ENCODE assay signal across 23 cellular contexts in the genomic region with DNA sequence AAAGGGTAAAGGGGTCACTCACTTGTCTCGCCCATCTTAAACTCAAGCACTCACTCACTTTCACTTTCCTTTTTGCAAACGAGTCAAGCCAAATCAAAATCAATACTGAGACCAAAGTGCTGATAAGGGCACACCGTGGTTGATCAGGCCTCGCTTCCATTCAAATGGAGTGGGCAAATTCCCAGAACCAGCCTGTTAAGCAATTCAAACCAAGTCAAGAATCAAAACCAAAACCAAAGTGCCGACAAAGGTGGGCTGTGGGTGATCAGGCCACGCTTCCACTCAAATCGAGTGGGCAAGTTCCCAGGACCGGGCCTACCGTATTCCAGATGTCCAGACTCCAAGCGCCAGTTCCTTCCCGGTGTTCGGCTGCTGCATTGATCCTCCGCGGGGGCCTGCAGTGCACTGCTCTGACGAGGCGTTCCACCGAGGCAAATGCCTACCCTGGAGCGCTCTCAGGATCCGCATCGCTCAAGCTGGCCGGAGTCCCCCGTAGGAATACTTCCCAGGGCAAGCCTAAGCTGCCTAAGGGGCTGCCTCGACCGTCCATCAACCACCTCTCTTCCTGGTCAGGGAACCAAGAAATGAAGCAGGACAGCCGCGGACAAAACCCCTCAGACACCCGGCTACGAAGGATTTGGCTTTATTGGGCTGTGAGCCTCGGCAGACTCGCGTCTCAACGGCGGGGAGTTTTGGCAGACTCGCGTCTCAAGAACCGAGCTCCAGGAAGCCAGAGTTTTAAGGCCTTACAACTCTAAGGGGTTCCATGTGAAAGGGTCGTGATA.
DNase-seq lines count a peak whose midpoint lies in the region; ATAC-seq and TF ChIP-seq lines count a peak whose summit lies in the region.
"Had no signal": no experiment of that assay in that cellular context is flagged by ENCODE, and none has a peak within 500 bp of the region (broad histone marks: within the 10 kb centered on the region; RNA-seq: fewer than 3 reads in every experiment).

No MANE protein-coding gene starts in this region.

- intact Hi-C loops in dendritic cell treated with granulocyte-macrophage colony-stimulating factor and Interleukin-4, amounts not matched to agents 40 ng/mL and 50 ng/mL, for 4 days (cut with micrococcal nuclease): no loop called here

- DNase-seq in NOMO-1 treated with DMSO at 0.1 percent for 48 hours (lab: John Stamatoyannopoulos, UW; ENCODE audit: unreplicated experiment) (peak; percentile 52), NOMO-1 treated with dmso at 0.1 percent for 144 hours (lab: John Stamatoyannopoulos, UW; ENCODE audit: unreplicated experiment) (no peak), HFFc6 (no peak), T-helper 9 cell (no peak), NCI-H774 (lab: John Stamatoyannopoulos, UW) (no peak)
- DNase-seq in natural killer cell treated with Interleukin-12 subunit alpha and Interleukin-12 subunit beta and Interleukin-15 and Interleukin-18, amount 100 ng/mL, for 72 hours (ENCODE audit: low spot score): no peak
- DNase-seq: activated CD4-positive, alpha-beta T cell treated with anti-CD3 and anti-CD28 coated beads, Interleukin-2, amount 50 U/mL, for 4 hours; activated naive CD4-positive, alpha-beta T cell; cortex of kidney; DMS 273 treated with DMSO at 0.1 percent for 48 hours; esophagus squamous epithelium; foreskin melanocyte; left cardiac atrium; mesendoderm; NCI-H1105; NCI-H1930; NCI-H524; NK-92 treated with Interleukin-12 subunit alpha and Interleukin-12 subunit beta, amount 100 ng/mL, for 24 hours; SW 1271 had no signal

- no peaks in the 10 kb centered on the region; the same call in 1 of the 2 replicates for H3K36me3 Mint-ChIP-seq in HFFc6 (ENCODE audit: low read depth)
- no peaks in the 10 kb centered on the region for H3K36me3 Mint-ChIP-seq in dendritic cell treated with granulocyte-macrophage colony-stimulating factor and Interleukin-4, amounts not matched to agents 40 ng/mL and 50 ng/mL, for 4 days (ENCODE audit: low read depth)
- no peaks in the 10 kb centered on the region for H3K36me3 Mint-ChIP-seq in natural killer cell treated with Interleukin-12 subunit alpha and Interleukin-12 subunit beta and Interleukin-15 and Interleukin-18, amount 100 ng/mL, for 72 hours
- H3K36me3 Mint-ChIP-seq: WTC11 had no signal

- no peak for ATAC-seq in natural killer cell treated with Interleukin-12 subunit alpha and Interleukin-12 subunit beta and Interleukin-15 and Interleukin-18, amount 100 ng/mL, for 72 hours
- no peak for ATAC-seq in GM18511 (IDR thresholded peaks at IDR 0.05; ENCODE audit: unreplicated experiment)
- ATAC-seq: left cardiac atrium, WTC11 had no signal

- H3K4me1 Mint-ChIP-seq in HFFc6 (ENCODE audit: low read depth): no peaks in the 10 kb centered on the region; the same call in 1 of the 2 replicates
- peaks cover 26% of the 10 kb centered on the region for H3K4me1 Mint-ChIP-seq in dendritic cell treated with granulocyte-macrophage colony-stimulating factor and Interleukin-4, amounts not matched to agents 40 ng/mL and 50 ng/mL, for 4 days (ENCODE audit: low read depth)
- peaks cover 6 to 8% of the 10 kb centered on the region in 2 donors for H3K4me1 Mint-ChIP-seq in natural killer cell treated with Interleukin-12 subunit alpha and Interleukin-12 subunit beta and Interleukin-15 and Interleukin-18, amount 100 ng/mL, for 72 hours (ENCODE audit: low read depth in 2 of 2)

- no peak for TF ChIP-seq CTCF in HFFc6 (IDR thresholded peaks at IDR 0.05)

- H3K27ac Mint-ChIP-seq in HFFc6: no peak overlapping the region
- H3K27ac Mint-ChIP-seq in dendritic cell treated with granulocyte-macrophage colony-stimulating factor and Interleukin-4, amounts not matched to agents 40 ng/mL and 50 ng/mL, for 4 days: peak overlapping the region; percentile 47
- H3K27ac Mint-ChIP-seq in natural killer cell treated with Interleukin-12 subunit alpha and Interleukin-12 subunit beta and Interleukin-15 and Interleukin-18, amount 100 ng/mL, for 72 hours: no peak overlapping the region
- H3K27ac Mint-ChIP-seq: stimulated activated naive CD8-positive, alpha-beta T cell treated with anti-CD3 and anti-CD28 coated beads, Interleukin-15, Interleukin-2, amounts not matched to agents 100 ng/mL and 50 ng/mL, for 24 hours; WTC11 had no signal

- peak overlapping the region; percentile 41; the same call in 1 of the 2 replicates for H3K4me3 Mint-ChIP-seq in HFFc6
- no peak overlapping the region for H3K4me3 Mint-ChIP-seq in dendritic cell treated with granulocyte-macrophage colony-stimulating factor and Interleukin-4, amounts not matched to agents 40 ng/mL and 50 ng/mL, for 4 days
- H3K4me3 Mint-ChIP-seq in natural killer cell treated with Interleukin-12 subunit alpha and Interleukin-12 subunit beta and Interleukin-15 and Interleukin-18, amount 100 ng/mL, for 72 hours: peak overlapping the region; percentile 60
- H3K4me3 Mint-ChIP-seq: stimulated activated naive CD8-positive, alpha-beta T cell treated with anti-CD3 and anti-CD28 coated beads, Interleukin-15, Interleukin-2, amounts not matched to agents 100 ng/mL and 50 ng/mL, for 24 hours; WTC11 had no signal

- H3K27me3 Mint-ChIP-seq in HFFc6 (ENCODE audit: insufficient read depth): peaks cover 28% of the 10 kb centered on the region
- H3K27me3 Mint-ChIP-seq in dendritic cell treated with granulocyte-macrophage colony-stimulating factor and Interleukin-4, amounts not matched to agents 40 ng/mL and 50 ng/mL, for 4 days: no peaks in the 10 kb centered on the region
- peaks cover 8 to 14% of the 10 kb centered on the region in 2 donors for H3K27me3 Mint-ChIP-seq in natural killer cell treated with Interleukin-12 subunit alpha and Interleukin-12 subunit beta and Interleukin-15 and Interleukin-18, amount 100 ng/mL, for 72 hours

- peaks cover 4% of the 10 kb centered on the region; the same call in 1 of the 2 replicates for H3K9me3 Mint-ChIP-seq in HFFc6
- H3K9me3 Mint-ChIP-seq in dendritic cell treated with granulocyte-macrophage colony-stimulating factor and Interleukin-4, amounts not matched to agents 40 ng/mL and 50 ng/mL, for 4 days: no peaks in the 10 kb centered on the region
- H3K9me3 Mint-ChIP-seq in natural killer cell treated with Interleukin-12 subunit alpha and Interleukin-12 subunit beta and Interleukin-15 and Interleukin-18, amount 100 ng/mL, for 72 hours: no peaks in the 10 kb centered on the region
